9 cellular contexts compared by ENCODE assay signal in genomic region chr2:197097578-197098366, GRCh38.
DNase-seq lines count a peak whose midpoint lies in the region; ATAC-seq and TF ChIP-seq lines count a peak whose summit lies in the region.
"Had no signal": no experiment of that assay in that cellular context is flagged by ENCODE, and none has a peak within 500 bp of the region (broad histone marks: within the 10 kb centered on the region; RNA-seq: fewer than 3 reads in every experiment).

No MANE protein-coding gene starts in this region.

- intact Hi-C loops in MCF 10A (cut with micrococcal nuclease) = loop anchor here (5.0 kb wide), 1 partner anchor 170 kb away; the partner anchor contains the start of gene PGAP1
- intact Hi-C loops in breast epithelium (cut with DNase I; ENCODE audit: low total_unique reads) = no loop called here
- intact Hi-C loops in aorta (cut with DNase I) = no loop called here

- TF ChIP-seq POLR2A in breast epithelium (IDR thresholded peaks at IDR 0.05) = no peak

- no peaks in the 10 kb centered on the region for H3K36me3 Mint-ChIP-seq in MCF 10A (ENCODE audit: insufficient read depth, unreplicated experiment)

- BruUV-seq in MCF 10A (replicated peaks; lab: Mats Ljungman, UMichigan) = no TSS peak

- no peaks in the 10 kb centered on the region for H3K27me3 ChIP-seq in breast epithelium
- no peaks in the 10 kb centered on the region for H3K27me3 ChIP-seq in aorta (ENCODE audit: control insufficient read depth in 1 of 2, insufficient read depth in 2 of 2, low read length in 1 of 2)
- H3K27me3 ChIP-seq: BLaER1 treated with 17β-estradiol and CSF1 and Interleukin-3, amounts not matched to agents 10 nM and 100 nM had no signal

- ATAC-seq in aorta (ENCODE audit: low FRiP score) = peak; percentile 87
- no peak for ATAC-seq in HG03045 (IDR thresholded peaks at IDR 0.05; ENCODE audit: unreplicated experiment)

- H3K9me3 ChIP-seq in breast epithelium (no peaks in the 10 kb centered on the region), mesodermal cell (ENCODE audit: control insufficient read depth, low read length) (no peaks in the 10 kb centered on the region), aorta (ENCODE audit: control insufficient read depth, low read length) (no peaks in the 10 kb centered on the region)
- H3K9me3 ChIP-seq: BLaER1 treated with 17β-estradiol and CSF1 and Interleukin-3, amounts not matched to agents 10 nM and 100 nM had no signal

- DNase-seq in MCF 10A (ENCODE audit: unreplicated experiment) (peak; percentile 29), breast epithelium (ENCODE audit: low spot score in 2 of 2) (no peak), dedifferentiated amniotic fluid mesenchymal stem cell (ENCODE audit: extremely low spot score) (peak; percentile 36), aorta (peak in 1 of 2 donors; percentile 67), NCI-H2081 treated with DMSO at 0.1 percent for 48 hours (lab: John Stamatoyannopoulos, UW) (no peak), DMS153 treated with DMSO at 0.1 percent for 48 hours (lab: John Stamatoyannopoulos, UW; ENCODE audit: unreplicated experiment) (no peak)

- H3K9me3 Mint-ChIP-seq in MCF 10A (ENCODE audit: unreplicated experiment) = no peaks in the 10 kb centered on the region

- no peaks in the 10 kb centered on the region for H3K27me3 Mint-ChIP-seq in MCF 10A (ENCODE audit: insufficient read depth, unreplicated experiment)

- WGBS in mesodermal cell (ENCODE audit: insufficient coverage in 2 of 2), 2 experiments = 84 to 94% methylated on average over 5 to 6 of the region's 7 CpGs
- 4 to 7% methylated on average over 7 of the region's 7 CpGs for WGBS in aorta, 2 donors

- H3K4me3 ChIP-seq in breast epithelium = no peak overlapping the region
- no peak overlapping the region for H3K4me3 ChIP-seq in mesodermal cell (ENCODE audit: extremely low read depth, insufficient read depth, low read length, poor library complexity, severe bottlenecking)
- no peak overlapping the region for H3K4me3 ChIP-seq in aorta (ENCODE audit: low read length in 2 of 2)
- H3K4me3 ChIP-seq: BLaER1 treated with 17β-estradiol and CSF1 and Interleukin-3, amounts not matched to agents 10 nM and 100 nM had no signal

- POLR2A ChIA-PET in MCF 10A (lab: Yijun Ruan, JAX) = interaction anchor here (0.6 kb wide), 1 partner anchor 11 kb away, joined by 3 read pairs; no protein-coding TSS in a partner anchor

- H3K4me1 ChIP-seq in breast epithelium (no peaks in the 10 kb centered on the region), mesodermal cell (ENCODE audit: control insufficient read depth, insufficient read depth, low read length, poor library complexity, severe bottlenecking) (no peaks in the 10 kb centered on the region), aorta (ENCODE audit: control insufficient read depth in 1 of 2, insufficient read depth in 2 of 2, low read length in 2 of 2) (peaks cover 0 to 7% of the 10 kb centered on the region in 2 donors)
- H3K4me1 ChIP-seq: BLaER1 treated with 17β-estradiol and CSF1 and Interleukin-3, amounts not matched to agents 10 nM and 100 nM had no signal

- H3K4me1 Mint-ChIP-seq in MCF 10A (ENCODE audit: insufficient read depth, unreplicated experiment) = peaks cover 9% of the 10 kb centered on the region

- H3K36me3 ChIP-seq in breast epithelium (no peaks in the 10 kb centered on the region), mesodermal cell (ENCODE audit: control insufficient read depth, insufficient read depth, low read length) (no peaks in the 10 kb centered on the region), aorta (ENCODE audit: control insufficient read depth in 1 of 2, insufficient read depth in 2 of 2, low read length in 1 of 2) (peaks cover 0 to 5% of the 10 kb centered on the region in 2 donors)

- TF ChIP-seq CTCF in MCF 10A (IDR thresholded peaks at IDR 0.05; ENCODE audit: unreplicated experiment) = no peak
- TF ChIP-seq CTCF in breast epithelium (IDR thresholded peaks at IDR 0.05) = no peak

- CTCF ChIA-PET in MCF 10A (lab: Yijun Ruan, JAX) = interaction anchor here (0.6 to 3.1 kb wide), 3 partner anchors 13 to 1092 kb away, joined by 3 to 20 read pairs (median 7); no protein-coding TSS in a partner anchor

- H3K27ac ChIP-seq in breast epithelium (peak overlapping the region in 1 of 2 donors; percentile 26), mesodermal cell (ENCODE audit: low read depth, low read length, severe bottlenecking) (peak overlapping the region; percentile 36), aorta (ENCODE audit: low read depth in 1 of 2, low read length in 2 of 2) (no peak overlapping the region)
- H3K27ac ChIP-seq: BLaER1 treated with 17β-estradiol and CSF1 and Interleukin-3, amounts not matched to agents 10 nM and 100 nM had no signal

- H3K4me3 Mint-ChIP-seq in MCF 10A (ENCODE audit: unreplicated experiment) = no peak overlapping the region

- no peak overlapping the region for H3K27ac Mint-ChIP-seq in MCF 10A (ENCODE audit: low read depth, unreplicated experiment)

Comparison
In these comparisons a context has a peak if more than half of its experiments do, and no peak if none do; other contexts are left out.
1. DNase-seq: peak in MCF 10A (single experiment) and dedifferentiated amniotic fluid mesenchymal stem cell (single experiment); none in breast epithelium (0 of 2), NCI-H2081 treated with DMSO at 0.1 percent for 48 hours (single experiment) and DMS153 treated with DMSO at 0.1 percent for 48 hours (single experiment).